Comparison of ENCODE assay signal across 13 cellular contexts in genomic region chr13:43986395-43986794, GRCh38.
DNase-seq lines count a peak whose midpoint lies in the region; ATAC-seq and TF ChIP-seq lines count a peak whose summit lies in the region.
"Had no signal": no experiment of that assay in that cellular context is flagged by ENCODE, and none has a peak within 500 bp of the region (broad histone marks: within the 10 kb centered on the region; RNA-seq: fewer than 3 reads in every experiment).

No MANE protein-coding gene starts in this region.

- DNase-seq in NCI-H1417 (lab: John Stamatoyannopoulos, UW) = peak; percentile 45 to 88 (median 87)
- DNase-seq in NCI-H82 (lab: John Stamatoyannopoulos, UW) = peak; percentile 34
- peak; percentile 35 for DNase-seq in hepatocyte (ENCODE audit: low spot score)
- DNase-seq: GOT3 had no signal

- H3K27ac ChIP-seq in BLaER1 (no peak overlapping the region), hepatocyte (peak overlapping the region; percentile 34)

- no peaks in the 10 kb centered on the region for H3K9me2 ChIP-seq in hepatocyte (replicated peaks; ENCODE audit: insufficient read depth)

- 11% methylated on average over 2 of the region's 2 CpGs for WGBS in hepatocyte (ENCODE audit: low lambda C conversion rate, missing lambda C conversion rate)

- H3K27me3 Mint-ChIP-seq in stimulated activated memory B cell treated with anti-CD40 and anti-IgM and Interleukin-4, amounts not matched to agents 10 μg/mL and 1 μg/mL and 100 μg/mL, for 72 hours = peaks cover 13% of the 10 kb centered on the region

- peaks cover 16% of the 10 kb centered on the region for H3K4me1 ChIP-seq in BLaER1
- peaks cover 24% of the 10 kb centered on the region for H3K4me1 ChIP-seq in hepatocyte (ENCODE audit: insufficient read depth)

- no peaks in the 10 kb centered on the region for H3K79me2 ChIP-seq in hepatocyte

- no peak for ATAC-seq in HG03159 (IDR thresholded peaks at IDR 0.05; ENCODE audit: unreplicated experiment)
- ATAC-seq in HG03571 (IDR thresholded peaks at IDR 0.05; ENCODE audit: unreplicated experiment) = no peak
- ATAC-seq in HG02678 (IDR thresholded peaks at IDR 0.05; ENCODE audit: unreplicated experiment) = no peak
- no peak for ATAC-seq in stimulated activated memory B cell treated with anti-CD40 and anti-IgM and Interleukin-4, amounts not matched to agents 10 μg/mL and 1 μg/mL and 100 μg/mL, for 72 hours
- ATAC-seq: stimulated activated effector memory CD8-positive, alpha-beta T cell treated with anti-CD3 and anti-CD28 coated beads, Interleukin-12 subunit alpha, Interleukin-12 subunit beta, amount 100 ng/mL, for 72 hours had no signal

- no peak overlapping the region for H3K9ac ChIP-seq in BLaER1

- no peak overlapping the region for H3K27ac Mint-ChIP-seq in stimulated activated memory B cell treated with anti-CD40 and anti-IgM and Interleukin-4, amounts not matched to agents 10 μg/mL and 1 μg/mL and 100 μg/mL, for 72 hours
- H3K27ac Mint-ChIP-seq: IgD-negative memory B cell; stimulated activated effector memory CD8-positive, alpha-beta T cell treated with anti-CD3 and anti-CD28 coated beads, Interleukin-12 subunit alpha, Interleukin-12 subunit beta, amount 100 ng/mL, for 72 hours had no signal

- H3K9me3 Mint-ChIP-seq in stimulated activated memory B cell treated with anti-CD40 and anti-IgM and Interleukin-4, amounts not matched to agents 10 μg/mL and 1 μg/mL and 100 μg/mL, for 72 hours = no peaks in the 10 kb centered on the region
- H3K9me3 Mint-ChIP-seq: neural crest cell; stimulated activated effector memory CD8-positive, alpha-beta T cell treated with anti-CD3 and anti-CD28 coated beads, Interleukin-12 subunit alpha, Interleukin-12 subunit beta, amount 100 ng/mL, for 72 hours had no signal

- H3K9me3 ChIP-seq in BLaER1 (no peaks in the 10 kb centered on the region), hepatocyte (ENCODE audit: low read depth) (no peaks in the 10 kb centered on the region)

- no peaks in the 10 kb centered on the region for H4K20me1 ChIP-seq in BLaER1
- H4K20me1 ChIP-seq in hepatocyte (ENCODE audit: insufficient read depth, poor library complexity, severe bottlenecking) = no peaks in the 10 kb centered on the region

- H3K4me2 ChIP-seq in BLaER1 (peak overlapping the region; percentile 61), hepatocyte (no peak overlapping the region)

- H3K36me3 Mint-ChIP-seq in stimulated activated memory B cell treated with anti-CD40 and anti-IgM and Interleukin-4, amounts not matched to agents 10 μg/mL and 1 μg/mL and 100 μg/mL, for 72 hours = no peaks in the 10 kb centered on the region
- H3K36me3 Mint-ChIP-seq: IgD-negative memory B cell; stimulated activated effector memory CD8-positive, alpha-beta T cell treated with anti-CD3 and anti-CD28 coated beads, Interleukin-12 subunit alpha, Interleukin-12 subunit beta, amount 100 ng/mL, for 72 hours had no signal

- no peak overlapping the region for H3K4me3 Mint-ChIP-seq in stimulated activated memory B cell treated with anti-CD40 and anti-IgM and Interleukin-4, amounts not matched to agents 10 μg/mL and 1 μg/mL and 100 μg/mL, for 72 hours
- H3K4me3 Mint-ChIP-seq: IgD-negative memory B cell; neural crest cell; stimulated activated effector memory CD8-positive, alpha-beta T cell treated with anti-CD3 and anti-CD28 coated beads, Interleukin-12 subunit alpha, Interleukin-12 subunit beta, amount 100 ng/mL, for 72 hours had no signal

- H3K4me1 Mint-ChIP-seq in stimulated activated memory B cell treated with anti-CD40 and anti-IgM and Interleukin-4, amounts not matched to agents 10 μg/mL and 1 μg/mL and 100 μg/mL, for 72 hours = no peaks in the 10 kb centered on the region
- H3K4me1 Mint-ChIP-seq: IgD-negative memory B cell; stimulated activated effector memory CD8-positive, alpha-beta T cell treated with anti-CD3 and anti-CD28 coated beads, Interleukin-12 subunit alpha, Interleukin-12 subunit beta, amount 100 ng/mL, for 72 hours had no signal

- no peaks in the 10 kb centered on the region for H3K36me3 ChIP-seq in BLaER1
- no peaks in the 10 kb centered on the region for H3K36me3 ChIP-seq in hepatocyte (replicated peaks; ENCODE audit: insufficient read depth, low read depth)

- no peak overlapping the region for H2AFZ ChIP-seq in hepatocyte

- H3K27me3 ChIP-seq in BLaER1 (no peaks in the 10 kb centered on the region), hepatocyte (no peaks in the 10 kb centered on the region)

- TF ChIP-seq CTCF in hepatocyte (IDR thresholded peaks at IDR 0.05; ENCODE audit: poor library complexity) = no peak

- H3K4me3 ChIP-seq in BLaER1 (no peak overlapping the region), hepatocyte (no peak overlapping the region)
- H3K4me3 ChIP-seq: lung had no signal

Comparison
In these comparisons a context has a peak if more than half of its experiments do, and no peak if none do; other contexts are left out.
1. DNase-seq: peak in every context shown above with its lines; median percentile 87 in NCI-H1417; 35 in hepatocyte; 34 in NCI-H82.